In genomic region chr14:45083622-45083978, GRCh38 we compare ENCODE assay signal across 8 cellular contexts. TPM values are rescaled to one million over a fixed set of nuclear protein-coding genes. Genes with fewer than 3 reads are reported as not detected.
DNase-seq lines count a peak whose midpoint lies in the region; ATAC-seq and TF ChIP-seq lines count a peak whose summit lies in the region.

No MANE protein-coding gene starts in this region.

- no peak for TF ChIP-seq EP300 in stomach (IDR thresholded peaks at IDR 0.05)

- H3K4me3 Mint-ChIP-seq in T-helper 1 cell treated with Interleukin-12 subunit alpha and Interleukin-12 subunit beta and Interleukin-4 antibody, amounts not matched to agents 30 μg/mL and 1 μg/mL, for 36 hours: peak overlapping the region; percentile 96

- H3K36me3 ChIP-seq in WERI-Rb-1 (peaks cover 8% of the 10 kb centered on the region), iPS-15b (ENCODE audit: control insufficient read depth, insufficient read depth, low read length) (no peaks in the 10 kb centered on the region), stomach (no peaks in the 10 kb centered on the region)

- TF ChIP-seq CTCF in WERI-Rb-1 (IDR thresholded peaks at IDR 0.05; ENCODE audit: low read depth, low read length) (no peak), stomach (IDR thresholded peaks at IDR 0.05) (no peak)

- no peaks in the 10 kb centered on the region for H3K9me3 ChIP-seq in WERI-Rb-1 (ENCODE audit: severe bottlenecking)
- no peaks in the 10 kb centered on the region for H3K9me3 ChIP-seq in iPS-15b (ENCODE audit: control insufficient read depth, insufficient read depth, low read length)
- H3K9me3 ChIP-seq in stomach: no peaks in the 10 kb centered on the region

- ATAC-seq in GM21723 (IDR thresholded peaks at IDR 0.05; ENCODE audit: unreplicated experiment): no peak

- H3K27me3 ChIP-seq in WERI-Rb-1 (ENCODE audit: insufficient read depth, low read depth, severe bottlenecking) (no peaks in the 10 kb centered on the region), iPS-15b (ENCODE audit: control insufficient read depth, insufficient read depth, low read length) (no peaks in the 10 kb centered on the region), stomach (no peaks in the 10 kb centered on the region)

- peaks cover 37% of the 10 kb centered on the region for H3K4me1 Mint-ChIP-seq in T-helper 1 cell treated with Interleukin-12 subunit alpha and Interleukin-12 subunit beta and Interleukin-4 antibody, amounts not matched to agents 30 μg/mL and 1 μg/mL, for 36 hours (ENCODE audit: low read depth)

- 0 to 1% (median 1%) methylated on average over 7 to 11 of the region's 11 CpGs for whole genome bisulfite sequencing in stomach, 5 donors

- H3K36me3 Mint-ChIP-seq in T-helper 1 cell treated with Interleukin-12 subunit alpha and Interleukin-12 subunit beta and Interleukin-4 antibody, amounts not matched to agents 30 μg/mL and 1 μg/mL, for 36 hours (ENCODE audit: low read depth): peaks cover 8% of the 10 kb centered on the region

- H3K27ac Mint-ChIP-seq in T-helper 1 cell treated with Interleukin-12 subunit alpha and Interleukin-12 subunit beta and Interleukin-4 antibody, amounts not matched to agents 30 μg/mL and 1 μg/mL, for 36 hours: peak overlapping the region; percentile 47

- peak overlapping the region; percentile 51 for H3K9ac ChIP-seq in iPS-15b (ENCODE audit: low read depth, low read length)

- H3K4me3 ChIP-seq in WERI-Rb-1 (ENCODE audit: low read depth, low read length): peak overlapping the region; percentile 88
- peak overlapping the region; percentile 53 for H3K4me3 ChIP-seq in iPS-15b (ENCODE audit: low read depth, low read length)
- H3K4me3 ChIP-seq in stomach: peak overlapping the region; percentile 71 to 80 (median 74)

- no peak for TF ChIP-seq POLR2A in stomach (IDR thresholded peaks at IDR 0.05)

- H3K27me3 Mint-ChIP-seq in T-helper 1 cell treated with Interleukin-12 subunit alpha and Interleukin-12 subunit beta and Interleukin-4 antibody, amounts not matched to agents 30 μg/mL and 1 μg/mL, for 36 hours (ENCODE audit: low read depth): no peaks in the 10 kb centered on the region

- H3K27ac ChIP-seq in WERI-Rb-1 (peak overlapping the region; percentile 61), stomach (peak overlapping the region; percentile 37 to 92 (median 89))

- H3K4me1 ChIP-seq in iPS-15b (ENCODE audit: control insufficient read depth, insufficient read depth, low read length): peaks cover 5% of the 10 kb centered on the region
- peaks cover 23 to 49% (median 40%) of the 10 kb centered on the region in 4 donors for H3K4me1 ChIP-seq in stomach

- intact Hi-C loops in stomach (cut with DNase I; ENCODE audit: low total_unique reads): no loop called here

- no peaks in the 10 kb centered on the region for H3K9me3 Mint-ChIP-seq in T-helper 1 cell treated with Interleukin-12 subunit alpha and Interleukin-12 subunit beta and Interleukin-4 antibody, amounts not matched to agents 30 μg/mL and 1 μg/mL, for 36 hours

- no peak for DNase-seq in T-helper 1 cell
- DNase-seq in WERI-Rb-1: no peak
- no peak for DNase-seq in stomach
- DNase-seq in AML-193 (lab: John Stamatoyannopoulos, UW): no peak
- DNase-seq in NOMO-1 treated with dmso at 0.1 percent for 144 hours (lab: John Stamatoyannopoulos, UW; ENCODE audit: unreplicated experiment): no peak

RNA-seq across cellular contexts. Expression of gene PRPF39, which starts 0.3 kb away (rescaled TPM):
- total RNA-seq in stomach: 100 to 1,000 TPM in 1 of 5 donors, 10 to 100 TPM in 4; 12.5 to 148 (median 43.2) TPM
- 10 to 100 TPM in 1 of 3 donors, 1 to 10 TPM in 2; 7.5 to 25.3 (median 9.0) TPM for polyA plus RNA-seq in stomach

RNA-seq across cellular contexts. Expression of gene FKBP3, which starts 50.7 kb away (rescaled TPM):
- 10 to 100 TPM in 3 of 5 donors, 1 to 10 TPM in 1, under 1 TPM in 1; 0.58 to 43.3 (median 28.4) TPM for total RNA-seq in stomach
- 10 to 100 TPM; 66.3 to 81.3 (median 80.2) TPM for polyA plus RNA-seq in stomach

RNA-seq across cellular contexts. Expression of gene FANCM, which starts 52.1 kb away (rescaled TPM):
- total RNA-seq in stomach: 10 to 100 TPM in 1 of 5 donors, 1 to 10 TPM in 4; 2.9 to 15.2 (median 4.0) TPM
- polyA plus RNA-seq in stomach: 1 to 10 TPM in 2 of 3 donors, under 1 TPM in 1; 0.92 to 3.1 (median 1.8) TPM
